Comparison of ENCODE assay signal across 8 cellular contexts in the genomic region with DNA sequence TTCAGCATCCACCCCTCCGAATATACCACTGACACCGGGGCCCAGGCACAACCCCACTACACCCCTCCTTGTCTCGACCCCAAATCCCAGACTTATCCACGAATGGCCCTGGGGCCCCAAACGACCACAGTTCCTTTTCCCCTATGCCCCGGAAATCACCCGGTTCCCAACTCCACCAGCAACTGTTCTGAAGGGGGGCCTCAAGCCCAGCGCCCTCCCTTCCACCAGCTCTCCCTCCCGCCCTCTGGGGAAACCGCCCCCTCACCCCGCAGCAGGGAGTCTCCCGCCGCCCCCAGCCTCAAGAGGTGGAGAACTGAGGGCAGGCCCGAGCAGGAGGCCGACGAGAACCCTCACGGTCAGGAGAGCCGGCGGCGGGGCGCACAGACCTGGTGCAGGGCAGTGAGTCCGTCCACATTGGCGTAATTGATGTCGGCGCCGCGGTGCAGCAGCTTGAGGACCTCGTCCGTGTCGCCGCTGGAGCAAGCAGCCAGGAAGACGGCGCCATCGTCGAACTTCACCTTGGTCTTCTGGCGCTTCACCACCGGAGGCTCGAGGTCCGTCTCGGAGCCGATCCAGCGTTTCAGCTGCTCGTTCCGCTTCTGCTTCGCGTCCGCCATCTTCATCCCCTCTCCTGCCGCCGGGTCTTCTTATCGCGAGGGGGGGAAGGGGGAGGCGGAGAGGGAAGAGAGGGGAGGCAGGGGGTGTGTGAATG. TPM values are rescaled to one million over a fixed set of nuclear protein-coding genes. Genes with fewer than 3 reads are reported as not detected.
DNase-seq lines count a peak whose midpoint lies in the region; ATAC-seq and TF ChIP-seq lines count a peak whose summit lies in the region.

No MANE protein-coding gene starts in this region.

- DNase-seq in SIG-M5 treated with dmso at 0.1 percent for 504 hours (lab: John Stamatoyannopoulos, UW; ENCODE audit: unreplicated experiment): peak; percentile 60
- DNase-seq in SIG-M5 (lab: John Stamatoyannopoulos, UW): no peak
- peak; percentile 42 to 68 for DNase-seq in NCI-H526 (lab: John Stamatoyannopoulos, UW)
- peak; percentile 21 to 63 for DNase-seq in foreskin fibroblast
- DNase-seq in thyroid gland: peak; percentile 60 to 63

- H3K27me3 Mint-ChIP-seq in activated T-helper 17 cell treated with anti-CD3 and anti-CD28 coated beads, Interleukin-2, amount 50 U/mL, for 72 hours: no peaks in the 10 kb centered on the region

- peak overlapping the region; percentile 96 to 97 for H3K4me3 ChIP-seq in foreskin fibroblast (ENCODE audit: low read depth in 1 of 2, low read length in 2 of 2)
- H3K4me3 ChIP-seq in neutrophil (ENCODE audit: low read depth in 1 of 2, low read length in 1 of 2): peak overlapping the region; percentile 84 to 96
- H3K4me3 ChIP-seq in thyroid gland (replicated peaks in 1 of 3): peak overlapping the region; percentile 81 to 96 (median 85)

- H3K36me3 ChIP-seq in neutrophil: no peaks in the 10 kb centered on the region
- H3K36me3 ChIP-seq in thyroid gland: no peaks in the 10 kb centered on the region

- H3K27ac ChIP-seq in neutrophil (peak overlapping the region; percentile 99), thyroid gland (peak overlapping the region; percentile 76 to 98 (median 96))

- TF ChIP-seq CTCF in foreskin fibroblast (IDR thresholded peaks at IDR 0.05; ENCODE audit: low read depth, low read length) (no peak), neutrophil (IDR thresholded peaks at IDR 0.05) (no peak), thyroid gland (IDR thresholded peaks at IDR 0.05) (no peak)

- peak overlapping the region; percentile 91 for H3K27ac Mint-ChIP-seq in activated T-helper 17 cell treated with anti-CD3 and anti-CD28 coated beads, Interleukin-2, amount 50 U/mL, for 72 hours

- H3K9me3 ChIP-seq in neutrophil (no peaks in the 10 kb centered on the region), thyroid gland (no peaks in the 10 kb centered on the region)

- peaks cover 40% of the 10 kb centered on the region for H3K36me3 Mint-ChIP-seq in activated T-helper 17 cell treated with anti-CD3 and anti-CD28 coated beads, Interleukin-2, amount 50 U/mL, for 72 hours (ENCODE audit: low read depth)

- TF ChIP-seq POLR2A in thyroid gland (IDR thresholded peaks at IDR 0.05): no peak

- H3K9me3 Mint-ChIP-seq in activated T-helper 17 cell treated with anti-CD3 and anti-CD28 coated beads, Interleukin-2, amount 50 U/mL, for 72 hours: no peaks in the 10 kb centered on the region

- H3K27me3 ChIP-seq in neutrophil (no peaks in the 10 kb centered on the region), thyroid gland (no peaks in the 10 kb centered on the region)

- H3K4me1 Mint-ChIP-seq in activated T-helper 17 cell treated with anti-CD3 and anti-CD28 coated beads, Interleukin-2, amount 50 U/mL, for 72 hours: peaks cover 22% of the 10 kb centered on the region

- peaks cover 68 to 71% of the 10 kb centered on the region in 2 experiments for H3K4me1 ChIP-seq in neutrophil (ENCODE audit: control insufficient read depth in 1 of 2, insufficient read depth in 1 of 2, low read depth in 1 of 2, low read length in 1 of 2)
- peaks cover 20 to 28% of the 10 kb centered on the region in 2 donors for H3K4me1 ChIP-seq in thyroid gland

- peak overlapping the region; percentile 96 for H3K4me3 Mint-ChIP-seq in activated T-helper 17 cell treated with anti-CD3 and anti-CD28 coated beads, Interleukin-2, amount 50 U/mL, for 72 hours

- WGBS in thyroid gland, 2 donors: 0 to 1% methylated on average over 16 to 43 of the region's 52 CpGs

- intact Hi-C loops in thyroid gland (cut with DNase I): no loop called here

- peak; percentile 17 for ATAC-seq in HG02852 (IDR thresholded peaks at IDR 0.05; ENCODE audit: unreplicated experiment)
- peak; percentile 20 for ATAC-seq in activated T-helper 17 cell treated with anti-CD3 and anti-CD28 coated beads, Interleukin-2, amount 50 U/mL, for 72 hours (replicated peaks)

RNA-seq across cellular contexts. Expression of gene PPP1R12A, which starts 0.4 kb away (rescaled TPM):
- 10 to 100 TPM; 90.7 to 92.5 TPM for total RNA-seq in activated T-helper 17 cell treated with anti-CD3 and anti-CD28 coated beads, Interleukin-2, amount 50 U/mL, for 72 hours
- 100 to 1,000 TPM in 2 of 4 donors, 10 to 100 TPM in 2; 90.0 to 128 (median 100) TPM for total RNA-seq in thyroid gland
